Comparison of ENCODE assay signal across 1 cellular context in the genomic region with DNA sequence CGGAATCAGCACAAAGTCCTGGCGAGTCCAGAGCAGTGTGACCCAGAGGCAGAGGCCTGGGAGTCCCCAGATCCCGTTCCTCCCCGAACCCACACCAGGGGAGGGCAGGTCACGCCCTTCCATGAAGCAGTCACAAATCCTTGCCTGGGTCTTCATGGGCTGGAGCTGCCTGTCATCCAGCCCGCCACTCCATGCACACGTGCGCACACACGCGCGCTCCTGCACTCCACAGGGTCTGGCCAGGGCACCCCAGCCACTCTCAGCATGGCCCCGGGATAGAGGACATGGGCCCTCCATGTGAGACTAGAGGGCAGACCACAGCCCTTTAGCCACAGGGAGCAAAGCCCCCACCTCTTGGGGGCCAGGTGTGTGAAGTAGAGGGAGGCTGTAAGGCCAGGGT.
TF ChIP-seq lines count a peak whose summit lies in the region.

No MANE protein-coding gene starts in this region.

TF ChIP-seq in K562, 482 proteins besides CTCF, POLR2A, EP300 and RAD21:
- TF ChIP-seq POLR2G (IDR thresholded peaks at IDR 0.05; ENCODE audit: low read depth, low read length) (peak; percentile 70), ZNF583 (CRISPR knock-in tag; IDR thresholded peaks at IDR 0.05) (no peak), TCFL5 (CRISPR knock-in tag; conservative IDR thresholded peaks at IDR 0.05) (no peak), RBFOX2 (IDR thresholded peaks at IDR 0.05; ENCODE audit: low read depth, low read length) (peak; percentile 34; the same call in 1 of the 2 replicates), GTF2F1 (IDR thresholded peaks at IDR 0.05; ENCODE audit: low read depth, low read length) (no peak)
